In the genomic region with DNA sequence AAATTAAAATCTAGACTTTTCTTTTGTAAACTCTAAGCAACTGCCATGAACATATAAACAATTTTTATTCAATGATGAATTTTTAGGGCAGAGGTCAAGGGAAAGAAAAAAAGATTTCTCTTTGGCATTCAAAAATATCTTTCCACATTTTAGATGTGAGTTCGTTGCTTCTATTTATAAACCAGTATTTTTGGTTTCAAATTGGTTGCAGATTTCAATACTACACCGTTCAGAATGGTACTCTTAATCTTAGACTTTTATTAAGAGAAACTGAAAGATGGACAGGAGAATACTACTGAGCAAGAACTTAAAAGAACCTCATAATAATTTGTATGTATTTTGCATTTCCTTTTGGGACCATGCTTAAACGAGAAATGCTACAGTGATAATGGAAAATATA, we compare ENCODE assay signal across 10 cellular contexts.
DNase-seq lines count a peak whose midpoint lies in the region; ATAC-seq, FAIRE-seq and TF ChIP-seq lines count a peak whose summit lies in the region.
"Had no signal": no experiment of that assay in that cellular context is flagged by ENCODE, and none has a peak within 500 bp of the region (broad histone marks: within the 10 kb centered on the region; RNA-seq: fewer than 3 reads in every experiment).

No MANE protein-coding gene starts in this region.

- H3K4me1 Mint-ChIP-seq in activated CD4-positive, alpha-beta T cell treated with anti-CD3 and anti-CD28 coated beads, Interleukin-2, amount 10 ng/mL, durations not matched to agents 24 days and 14 days: peaks cover 9% of the 10 kb centered on the region

- H3K36me3 Mint-ChIP-seq in activated CD4-positive, alpha-beta T cell treated with anti-CD3 and anti-CD28 coated beads, Interleukin-2, amount 10 ng/mL, durations not matched to agents 24 days and 14 days (ENCODE audit: low read depth): no peaks in the 10 kb centered on the region

- no peaks in the 10 kb centered on the region for H3K27me3 Mint-ChIP-seq in activated CD4-positive, alpha-beta T cell treated with anti-CD3 and anti-CD28 coated beads, Interleukin-2, amount 10 ng/mL, durations not matched to agents 24 days and 14 days
- H3K27me3 Mint-ChIP-seq: stimulated activated naive CD8-positive, alpha-beta T cell treated with anti-CD3 and anti-CD28 coated beads, Interleukin-15, Interleukin-2, amounts not matched to agents 100 ng/mL and 50 ng/mL, for 24 hours had no signal

- no peaks in the 10 kb centered on the region for H3K9me3 Mint-ChIP-seq in activated CD4-positive, alpha-beta T cell treated with anti-CD3 and anti-CD28 coated beads, Interleukin-2, amount 10 ng/mL, durations not matched to agents 24 days and 14 days

- CTCF ChIA-PET in HEK293T (lab: Yijun Ruan, JAX): no interaction called here

- no peak for TF ChIP-seq CTCF in D721Med (IDR thresholded peaks at IDR 0.05; ENCODE audit: insufficient read depth, missing control alignments)

- FAIRE-seq in D721Med (lab: Jason Lieb, UNC): peak; percentile 99
- FAIRE-seq in endometrium (lab: Jason Lieb, UNC): peak; percentile 90

- intact Hi-C loops in activated CD4-positive, alpha-beta T cell treated with anti-CD3 and anti-CD28 coated beads, Interleukin-2, amount 10 ng/mL, durations not matched to agents 24 days and 14 days (cut with micrococcal nuclease): no loop called here

- peak; percentile 35 for ATAC-seq in GM19463 (IDR thresholded peaks at IDR 0.05; ENCODE audit: unreplicated experiment)
- ATAC-seq in HG03064 (IDR thresholded peaks at IDR 0.05; ENCODE audit: low read depth, unreplicated experiment): peak; percentile 56

- H3K27ac Mint-ChIP-seq in activated CD4-positive, alpha-beta T cell treated with anti-CD3 and anti-CD28 coated beads, Interleukin-2, amount 10 ng/mL, durations not matched to agents 24 days and 14 days: no peak overlapping the region
- H3K27ac Mint-ChIP-seq: stimulated activated naive CD8-positive, alpha-beta T cell treated with anti-CD3 and anti-CD28 coated beads, Interleukin-15, Interleukin-2, amounts not matched to agents 100 ng/mL and 50 ng/mL, for 24 hours had no signal

- POLR2A ChIA-PET in HEK293T (lab: Yijun Ruan, JAX): no interaction called here

- no peak overlapping the region for H3K4me3 Mint-ChIP-seq in activated CD4-positive, alpha-beta T cell treated with anti-CD3 and anti-CD28 coated beads, Interleukin-2, amount 10 ng/mL, durations not matched to agents 24 days and 14 days
- H3K4me3 Mint-ChIP-seq: stimulated activated naive CD8-positive, alpha-beta T cell treated with anti-CD3 and anti-CD28 coated beads, Interleukin-15, Interleukin-2, amounts not matched to agents 100 ng/mL and 50 ng/mL, for 24 hours had no signal

- DNase-seq in D721Med (ENCODE audit: insufficient read length, low spot score) (no peak), putamen (ENCODE audit: low spot score) (no peak), HEK293T (ENCODE audit: extremely low spot score) (no peak)
- DNase-seq in activated CD4-positive, alpha-beta T cell treated with anti-CD3 and anti-CD28 coated beads, Interleukin-2, amount 10 ng/mL, durations not matched to agents 24 days and 14 days: no peak
- DNase-seq in activated naive CD4-positive, alpha-beta T cell (lab: John Stamatoyannopoulos, UW): no peak
- DNase-seq: NCI-H1417 treated with DMSO at 0.1 percent for 48 hours had no signal

TF ChIP-seq in HEK293T, 16 proteins besides CTCF, POLR2A, EP300 and RAD21:
- TF ChIP-seq CTBP1 (IDR thresholded peaks at IDR 0.05; ENCODE audit: borderline replicate concordance): no peak
- TF ChIP-seq HDGF (IDR thresholded peaks at IDR 0.05; ENCODE audit: borderline replicate concordance): no peak
- no peak for TF ChIP-seq BHLHE40 (IDR thresholded peaks at IDR 0.05; ENCODE audit: borderline replicate concordance)
- no peak for TF ChIP-seq SUZ12 (IDR thresholded peaks at IDR 0.05)
- no peak for TF ChIP-seq NFRKB (IDR thresholded peaks at IDR 0.05)
- no peak for TF ChIP-seq FOXM1 (IDR thresholded peaks at IDR 0.05; ENCODE audit: borderline replicate concordance)
- TF ChIP-seq FOXK2 (IDR thresholded peaks at IDR 0.05): no peak
- TF ChIP-seq TARDBP (IDR thresholded peaks at IDR 0.05): no peak
- TF ChIP-seq, protein P1, sequence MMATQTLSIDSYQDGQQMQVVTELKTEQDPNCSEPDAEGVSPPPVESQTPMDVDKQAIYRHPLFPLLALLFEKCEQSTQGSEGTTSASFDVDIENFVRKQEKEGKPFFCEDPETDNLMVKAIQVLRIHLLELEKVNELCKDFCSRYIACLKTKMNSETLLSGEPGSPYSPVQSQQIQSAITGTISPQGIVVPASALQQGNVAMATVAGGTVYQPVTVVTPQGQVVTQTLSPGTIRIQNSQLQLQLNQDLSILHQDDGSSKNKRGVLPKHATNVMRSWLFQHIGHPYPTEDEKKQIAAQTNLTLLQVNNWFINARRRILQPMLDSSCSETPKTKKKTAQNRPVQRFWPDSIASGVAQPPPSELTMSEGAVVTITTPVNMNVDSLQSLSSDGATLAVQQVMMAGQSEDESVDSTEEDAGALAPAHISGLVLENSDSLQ (IDR thresholded peaks at IDR 0.05): no peak
- TF ChIP-seq FOXA1 (IDR thresholded peaks at IDR 0.05): no peak
- no peak for TF ChIP-seq ELF4 (IDR thresholded peaks at IDR 0.05)
